ENCODE assay signal across 1 cellular context in the genomic region with DNA sequence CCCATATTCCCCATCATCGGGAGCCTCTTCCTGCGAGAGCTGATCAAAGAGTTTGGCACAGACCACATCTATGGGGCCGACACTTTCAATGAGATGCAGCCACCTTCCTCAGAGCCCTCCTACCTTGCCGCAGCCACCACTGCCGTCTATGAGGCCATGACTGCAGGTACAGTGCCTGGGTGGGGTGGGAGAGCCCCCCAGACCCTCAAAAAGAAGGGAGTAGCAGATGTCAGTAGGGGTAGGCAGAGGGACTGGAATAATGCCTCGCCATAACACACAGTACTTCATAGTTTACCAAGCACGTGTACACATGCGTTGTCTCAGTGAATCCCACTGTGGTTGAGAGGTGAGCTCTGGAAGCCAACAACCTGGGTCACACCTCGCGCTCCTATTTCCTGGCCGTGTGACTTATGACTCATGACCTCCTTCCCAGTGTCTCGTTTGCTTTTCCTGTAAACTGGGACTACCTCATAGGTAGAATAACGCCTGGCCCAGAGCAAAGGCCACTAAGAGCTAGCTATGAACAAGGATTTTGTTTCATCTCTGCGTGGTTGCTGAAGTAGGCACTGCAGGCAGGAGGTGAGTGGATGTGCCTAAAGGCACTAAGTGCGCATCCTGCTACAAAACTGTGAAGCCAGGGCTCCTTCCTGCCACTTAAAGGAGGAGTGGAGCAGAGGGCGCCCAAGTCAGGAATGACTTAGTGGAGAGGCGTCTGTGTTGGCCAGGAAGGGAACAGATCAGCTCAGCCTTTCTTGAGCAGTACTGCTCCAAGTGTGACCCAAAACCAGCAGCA.
TF ChIP-seq lines count a peak whose summit lies in the region.

No MANE protein-coding gene starts in this region.

TF ChIP-seq in HepG2, 621 proteins besides CTCF, POLR2A, EP300 and RAD21 (continued from another document and continues in another):
- TF ChIP-seq ZSCAN22 (CRISPR knock-in tag; IDR thresholded peaks at IDR 0.05) = no peak
- peak; percentile 55; the same call in 1 of the 2 replicates for TF ChIP-seq ZNF274 (CRISPR knock-in tag; IDR thresholded peaks at IDR 0.05)
- peak; percentile 28; the same call in 1 of the 2 replicates for TF ChIP-seq GATA4 (IDR thresholded peaks at IDR 0.05; ENCODE audit: borderline replicate concordance, low read depth)
- TF ChIP-seq, protein P1, sequence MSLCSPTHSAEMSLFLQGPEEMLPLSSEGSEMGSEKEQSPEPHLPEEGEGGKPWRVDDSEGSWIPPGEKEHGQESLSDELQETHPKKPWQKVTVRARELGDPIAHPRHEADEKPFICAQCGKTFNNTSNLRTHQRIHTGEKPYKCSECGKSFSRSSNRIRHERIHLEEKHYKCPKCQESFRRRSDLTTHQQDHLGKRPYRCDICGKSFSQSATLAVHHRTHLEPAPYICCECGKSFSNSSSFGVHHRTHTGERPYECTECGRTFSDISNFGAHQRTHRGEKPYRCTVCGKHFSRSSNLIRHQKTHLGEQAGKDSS (CRISPR knock-in tag; IDR thresholded peaks at IDR 0.05; ENCODE audit: borderline replicate concordance, low read depth) = no peak; the same call in none of the 2 replicates
- TF ChIP-seq, protein P2, sequence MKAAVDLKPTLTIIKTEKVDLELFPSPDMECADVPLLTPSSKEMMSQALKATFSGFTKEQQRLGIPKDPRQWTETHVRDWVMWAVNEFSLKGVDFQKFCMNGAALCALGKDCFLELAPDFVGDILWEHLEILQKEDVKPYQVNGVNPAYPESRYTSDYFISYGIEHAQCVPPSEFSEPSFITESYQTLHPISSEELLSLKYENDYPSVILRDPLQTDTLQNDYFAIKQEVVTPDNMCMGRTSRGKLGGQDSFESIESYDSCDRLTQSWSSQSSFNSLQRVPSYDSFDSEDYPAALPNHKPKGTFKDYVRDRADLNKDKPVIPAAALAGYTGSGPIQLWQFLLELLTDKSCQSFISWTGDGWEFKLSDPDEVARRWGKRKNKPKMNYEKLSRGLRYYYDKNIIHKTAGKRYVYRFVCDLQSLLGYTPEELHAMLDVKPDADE (CRISPR knock-in tag; IDR thresholded peaks at IDR 0.05) = no peak
- TF ChIP-seq SYNCRIP (IDR thresholded peaks at IDR 0.05; ENCODE audit: insufficient read depth, low read depth, low read length) = no peak
- TF ChIP-seq HIVEP1 (CRISPR knock-in tag; IDR thresholded peaks at IDR 0.05) = peak; percentile 39; the same call in 1 of the 2 replicates
- peak; percentile 72; the same call in 1 of the 2 replicates for TF ChIP-seq FOXK1 (CRISPR knock-in tag; IDR thresholded peaks at IDR 0.05; ENCODE audit: borderline replicate concordance, low read depth)
- TF ChIP-seq, protein P3, sequence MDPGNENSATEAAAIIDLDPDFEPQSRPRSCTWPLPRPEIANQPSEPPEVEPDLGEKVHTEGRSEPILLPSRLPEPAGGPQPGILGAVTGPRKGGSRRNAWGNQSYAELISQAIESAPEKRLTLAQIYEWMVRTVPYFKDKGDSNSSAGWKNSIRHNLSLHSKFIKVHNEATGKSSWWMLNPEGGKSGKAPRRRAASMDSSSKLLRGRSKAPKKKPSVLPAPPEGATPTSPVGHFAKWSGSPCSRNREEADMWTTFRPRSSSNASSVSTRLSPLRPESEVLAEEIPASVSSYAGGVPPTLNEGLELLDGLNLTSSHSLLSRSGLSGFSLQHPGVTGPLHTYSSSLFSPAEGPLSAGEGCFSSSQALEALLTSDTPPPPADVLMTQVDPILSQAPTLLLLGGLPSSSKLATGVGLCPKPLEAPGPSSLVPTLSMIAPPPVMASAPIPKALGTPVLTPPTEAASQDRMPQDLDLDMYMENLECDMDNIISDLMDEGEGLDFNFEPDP (CRISPR knock-in tag; conservative IDR thresholded peaks at IDR 0.05) = no peak; the same call in 1 of the 2 replicates
- TF ChIP-seq GZF1 (CRISPR knock-in tag; IDR thresholded peaks at IDR 0.05) = 0 out of 2 replicates have a peak, but pooled peaks have one; percentile 71
- TF ChIP-seq ASH2L (IDR thresholded peaks at IDR 0.05; ENCODE audit: insufficient read length, low read depth, low read length) = peak; percentile 44
- TF ChIP-seq, protein P4, sequence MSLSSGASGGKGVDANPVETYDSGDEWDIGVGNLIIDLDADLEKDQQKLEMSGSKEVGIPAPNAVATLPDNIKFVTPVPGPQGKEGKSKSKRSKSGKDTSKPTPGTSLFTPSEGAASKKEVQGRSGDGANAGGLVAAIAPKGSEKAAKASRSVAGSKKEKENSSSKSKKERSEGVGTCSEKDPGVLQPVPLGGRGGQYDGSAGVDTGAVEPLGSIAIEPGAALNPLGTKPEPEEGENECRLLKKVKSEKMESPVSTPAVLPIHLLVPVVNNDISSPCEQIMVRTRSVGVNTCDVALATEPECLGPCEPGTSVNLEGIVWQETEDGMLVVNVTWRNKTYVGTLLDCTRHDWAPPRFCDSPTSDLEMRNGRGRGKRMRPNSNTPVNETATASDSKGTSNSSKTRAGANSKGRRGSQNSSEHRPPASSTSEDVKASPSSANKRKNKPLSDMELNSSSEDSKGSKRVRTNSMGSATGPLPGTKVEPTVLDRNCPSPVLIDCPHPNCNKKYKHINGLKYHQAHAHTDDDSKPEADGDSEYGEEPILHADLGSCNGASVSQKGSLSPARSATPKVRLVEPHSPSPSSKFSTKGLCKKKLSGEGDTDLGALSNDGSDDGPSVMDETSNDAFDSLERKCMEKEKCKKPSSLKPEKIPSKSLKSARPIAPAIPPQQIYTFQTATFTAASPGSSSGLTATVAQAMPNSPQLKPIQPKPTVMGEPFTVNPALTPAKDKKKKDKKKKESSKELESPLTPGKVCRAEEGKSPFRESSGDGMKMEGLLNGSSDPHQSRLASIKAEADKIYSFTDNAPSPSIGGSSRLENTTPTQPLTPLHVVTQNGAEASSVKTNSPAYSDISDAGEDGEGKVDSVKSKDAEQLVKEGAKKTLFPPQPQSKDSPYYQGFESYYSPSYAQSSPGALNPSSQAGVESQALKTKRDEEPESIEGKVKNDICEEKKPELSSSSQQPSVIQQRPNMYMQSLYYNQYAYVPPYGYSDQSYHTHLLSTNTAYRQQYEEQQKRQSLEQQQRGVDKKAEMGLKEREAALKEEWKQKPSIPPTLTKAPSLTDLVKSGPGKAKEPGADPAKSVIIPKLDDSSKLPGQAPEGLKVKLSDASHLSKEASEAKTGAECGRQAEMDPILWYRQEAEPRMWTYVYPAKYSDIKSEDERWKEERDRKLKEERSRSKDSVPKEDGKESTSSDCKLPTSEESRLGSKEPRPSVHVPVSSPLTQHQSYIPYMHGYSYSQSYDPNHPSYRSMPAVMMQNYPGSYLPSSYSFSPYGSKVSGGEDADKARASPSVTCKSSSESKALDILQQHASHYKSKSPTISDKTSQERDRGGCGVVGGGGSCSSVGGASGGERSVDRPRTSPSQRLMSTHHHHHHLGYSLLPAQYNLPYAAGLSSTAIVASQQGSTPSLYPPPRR (CRISPR knock-in tag; IDR thresholded peaks at IDR 0.05; ENCODE audit: borderline replicate concordance) = no peak
- peak; percentile 72; the same call in 1 of the 2 replicates for TF ChIP-seq ZKSCAN8 (CRISPR knock-in tag; IDR thresholded peaks at IDR 0.05; ENCODE audit: borderline replicate concordance)
- no peak for TF ChIP-seq AKAP8 (CRISPR knock-in tag; IDR thresholded peaks at IDR 0.05)
- TF ChIP-seq, protein P5, sequence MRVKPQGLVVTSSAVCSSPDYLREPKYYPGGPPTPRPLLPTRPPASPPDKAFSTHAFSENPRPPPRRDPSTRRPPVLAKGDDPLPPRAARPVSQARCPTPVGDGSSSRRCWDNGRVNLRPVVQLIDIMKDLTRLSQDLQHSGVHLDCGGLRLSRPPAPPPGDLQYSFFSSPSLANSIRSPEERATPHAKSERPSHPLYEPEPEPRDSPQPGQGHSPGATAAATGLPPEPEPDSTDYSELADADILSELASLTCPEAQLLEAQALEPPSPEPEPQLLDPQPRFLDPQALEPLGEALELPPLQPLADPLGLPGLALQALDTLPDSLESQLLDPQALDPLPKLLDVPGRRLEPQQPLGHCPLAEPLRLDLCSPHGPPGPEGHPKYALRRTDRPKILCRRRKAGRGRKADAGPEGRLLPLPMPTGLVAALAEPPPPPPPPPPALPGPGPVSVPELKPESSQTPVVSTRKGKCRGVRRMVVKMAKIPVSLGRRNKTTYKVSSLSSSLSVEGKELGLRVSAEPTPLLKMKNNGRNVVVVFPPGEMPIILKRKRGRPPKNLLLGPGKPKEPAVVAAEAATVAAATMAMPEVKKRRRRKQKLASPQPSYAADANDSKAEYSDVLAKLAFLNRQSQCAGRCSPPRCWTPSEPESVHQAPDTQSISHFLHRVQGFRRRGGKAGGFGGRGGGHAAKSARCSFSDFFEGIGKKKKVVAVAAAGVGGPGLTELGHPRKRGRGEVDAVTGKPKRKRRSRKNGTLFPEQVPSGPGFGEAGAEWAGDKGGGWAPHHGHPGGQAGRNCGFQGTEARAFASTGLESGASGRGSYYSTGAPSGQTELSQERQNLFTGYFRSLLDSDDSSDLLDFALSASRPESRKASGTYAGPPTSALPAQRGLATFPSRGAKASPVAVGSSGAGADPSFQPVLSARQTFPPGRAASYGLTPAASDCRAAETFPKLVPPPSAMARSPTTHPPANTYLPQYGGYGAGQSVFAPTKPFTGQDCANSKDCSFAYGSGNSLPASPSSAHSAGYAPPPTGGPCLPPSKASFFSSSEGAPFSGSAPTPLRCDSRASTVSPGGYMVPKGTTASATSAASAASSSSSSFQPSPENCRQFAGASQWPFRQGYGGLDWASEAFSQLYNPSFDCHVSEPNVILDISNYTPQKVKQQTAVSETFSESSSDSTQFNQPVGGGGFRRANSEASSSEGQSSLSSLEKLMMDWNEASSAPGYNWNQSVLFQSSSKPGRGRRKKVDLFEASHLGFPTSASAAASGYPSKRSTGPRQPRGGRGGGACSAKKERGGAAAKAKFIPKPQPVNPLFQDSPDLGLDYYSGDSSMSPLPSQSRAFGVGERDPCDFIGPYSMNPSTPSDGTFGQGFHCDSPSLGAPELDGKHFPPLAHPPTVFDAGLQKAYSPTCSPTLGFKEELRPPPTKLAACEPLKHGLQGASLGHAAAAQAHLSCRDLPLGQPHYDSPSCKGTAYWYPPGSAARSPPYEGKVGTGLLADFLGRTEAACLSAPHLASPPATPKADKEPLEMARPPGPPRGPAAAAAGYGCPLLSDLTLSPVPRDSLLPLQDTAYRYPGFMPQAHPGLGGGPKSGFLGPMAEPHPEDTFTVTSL (CRISPR knock-in tag; IDR thresholded peaks at IDR 0.05; ENCODE audit: borderline replicate concordance) = peak; percentile 90
- TF ChIP-seq ZNF124 (CRISPR knock-in tag; IDR thresholded peaks at IDR 0.05) = peak; percentile 66; the same call in 1 of the 2 replicates
- TF ChIP-seq, protein P6, sequence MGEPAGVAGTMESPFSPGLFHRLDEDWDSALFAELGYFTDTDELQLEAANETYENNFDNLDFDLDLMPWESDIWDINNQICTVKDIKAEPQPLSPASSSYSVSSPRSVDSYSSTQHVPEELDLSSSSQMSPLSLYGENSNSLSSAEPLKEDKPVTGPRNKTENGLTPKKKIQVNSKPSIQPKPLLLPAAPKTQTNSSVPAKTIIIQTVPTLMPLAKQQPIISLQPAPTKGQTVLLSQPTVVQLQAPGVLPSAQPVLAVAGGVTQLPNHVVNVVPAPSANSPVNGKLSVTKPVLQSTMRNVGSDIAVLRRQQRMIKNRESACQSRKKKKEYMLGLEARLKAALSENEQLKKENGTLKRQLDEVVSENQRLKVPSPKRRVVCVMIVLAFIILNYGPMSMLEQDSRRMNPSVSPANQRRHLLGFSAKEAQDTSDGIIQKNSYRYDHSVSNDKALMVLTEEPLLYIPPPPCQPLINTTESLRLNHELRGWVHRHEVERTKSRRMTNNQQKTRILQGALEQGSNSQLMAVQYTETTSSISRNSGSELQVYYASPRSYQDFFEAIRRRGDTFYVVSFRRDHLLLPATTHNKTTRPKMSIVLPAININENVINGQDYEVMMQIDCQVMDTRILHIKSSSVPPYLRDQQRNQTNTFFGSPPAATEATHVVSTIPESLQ (CRISPR knock-in tag; conservative IDR thresholded peaks at IDR 0.05) = no peak
- TF ChIP-seq, protein P7, sequence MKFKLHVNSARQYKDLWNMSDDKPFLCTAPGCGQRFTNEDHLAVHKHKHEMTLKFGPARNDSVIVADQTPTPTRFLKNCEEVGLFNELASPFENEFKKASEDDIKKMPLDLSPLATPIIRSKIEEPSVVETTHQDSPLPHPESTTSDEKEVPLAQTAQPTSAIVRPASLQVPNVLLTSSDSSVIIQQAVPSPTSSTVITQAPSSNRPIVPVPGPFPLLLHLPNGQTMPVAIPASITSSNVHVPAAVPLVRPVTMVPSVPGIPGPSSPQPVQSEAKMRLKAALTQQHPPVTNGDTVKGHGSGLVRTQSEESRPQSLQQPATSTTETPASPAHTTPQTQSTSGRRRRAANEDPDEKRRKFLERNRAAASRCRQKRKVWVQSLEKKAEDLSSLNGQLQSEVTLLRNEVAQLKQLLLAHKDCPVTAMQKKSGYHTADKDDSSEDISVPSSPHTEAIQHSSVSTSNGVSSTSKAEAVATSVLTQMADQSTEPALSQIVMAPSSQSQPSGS (CRISPR knock-in tag; IDR thresholded peaks at IDR 0.05) = peak; percentile 70; the same call in 1 of the 2 replicates
- TF ChIP-seq ZNF660 (CRISPR knock-in tag; IDR thresholded peaks at IDR 0.05; ENCODE audit: borderline replicate concordance, low read depth) = no peak
- TF ChIP-seq, protein P8, sequence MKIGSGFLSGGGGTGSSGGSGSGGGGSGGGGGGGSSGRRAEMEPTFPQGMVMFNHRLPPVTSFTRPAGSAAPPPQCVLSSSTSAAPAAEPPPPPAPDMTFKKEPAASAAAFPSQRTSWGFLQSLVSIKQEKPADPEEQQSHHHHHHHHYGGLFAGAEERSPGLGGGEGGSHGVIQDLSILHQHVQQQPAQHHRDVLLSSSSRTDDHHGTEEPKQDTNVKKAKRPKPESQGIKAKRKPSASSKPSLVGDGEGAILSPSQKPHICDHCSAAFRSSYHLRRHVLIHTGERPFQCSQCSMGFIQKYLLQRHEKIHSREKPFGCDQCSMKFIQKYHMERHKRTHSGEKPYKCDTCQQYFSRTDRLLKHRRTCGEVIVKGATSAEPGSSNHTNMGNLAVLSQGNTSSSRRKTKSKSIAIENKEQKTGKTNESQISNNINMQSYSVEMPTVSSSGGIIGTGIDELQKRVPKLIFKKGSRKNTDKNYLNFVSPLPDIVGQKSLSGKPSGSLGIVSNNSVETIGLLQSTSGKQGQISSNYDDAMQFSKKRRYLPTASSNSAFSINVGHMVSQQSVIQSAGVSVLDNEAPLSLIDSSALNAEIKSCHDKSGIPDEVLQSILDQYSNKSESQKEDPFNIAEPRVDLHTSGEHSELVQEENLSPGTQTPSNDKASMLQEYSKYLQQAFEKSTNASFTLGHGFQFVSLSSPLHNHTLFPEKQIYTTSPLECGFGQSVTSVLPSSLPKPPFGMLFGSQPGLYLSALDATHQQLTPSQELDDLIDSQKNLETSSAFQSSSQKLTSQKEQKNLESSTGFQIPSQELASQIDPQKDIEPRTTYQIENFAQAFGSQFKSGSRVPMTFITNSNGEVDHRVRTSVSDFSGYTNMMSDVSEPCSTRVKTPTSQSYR (CRISPR knock-in tag; IDR thresholded peaks at IDR 0.05; ENCODE audit: borderline replicate concordance) = peak; percentile 44; the same call in 1 of the 2 replicates
- no peak for TF ChIP-seq ZFAT (CRISPR knock-in tag; conservative IDR thresholded peaks at IDR 0.05)
- TF ChIP-seq TBX3 (IDR thresholded peaks at IDR 0.05; ENCODE audit: borderline replicate concordance) = peak; percentile 86
